ENCODE assay signal across 8 cellular contexts in genomic region chr7:31192996-31193395, GRCh38.
A peak's percentile ranks its signal among the peaks of the same experiment; 100 is the strongest.
DNase-seq lines count a peak whose midpoint lies in the region; ATAC-seq and TF ChIP-seq lines count a peak whose summit lies in the region.

No MANE protein-coding gene starts in this region.

- no peaks in the 10 kb centered on the region for H3F3A ChIP-seq in OCI-LY1 (ENCODE audit: insufficient read depth, low read length)

- ATAC-seq in HG02981 (IDR thresholded peaks at IDR 0.05; ENCODE audit: unreplicated experiment): peak; percentile 47
- ATAC-seq in HG03460 (IDR thresholded peaks at IDR 0.05; ENCODE audit: unreplicated experiment): no peak

- no peaks in the 10 kb centered on the region for H3K27me3 ChIP-seq in OCI-LY1 (ENCODE audit: insufficient read depth, low read length)
- H3K27me3 ChIP-seq in dorsolateral prefrontal cortex: peaks cover 0 to 8% (median 0%) of the 10 kb centered on the region in 45 donors

- no peak overlapping the region for H3K9ac ChIP-seq in OCI-LY1 (ENCODE audit: low read length)

- H3K79me2 ChIP-seq in OCI-LY1 (ENCODE audit: insufficient read depth, low read length): no peaks in the 10 kb centered on the region

- H3K4me1 ChIP-seq in OCI-LY1 (ENCODE audit: insufficient read depth, low read length, severe bottlenecking): no peaks in the 10 kb centered on the region

- H2AFZ ChIP-seq in OCI-LY1 (ENCODE audit: low read length): no peak overlapping the region

- H3K4me3 ChIP-seq in OCI-LY1 (ENCODE audit: low read depth, low read length, poor library complexity, severe bottlenecking) (no peak overlapping the region), dorsolateral prefrontal cortex (peak overlapping the region in 33 of 59 donors; percentile 2 to 52 (median 34))

- no peaks in the 10 kb centered on the region for H4K20me1 ChIP-seq in OCI-LY1 (ENCODE audit: insufficient read depth, low read length)

- DNase-seq in DMS 273 (lab: John Stamatoyannopoulos, UW; ENCODE audit: unreplicated experiment) (peak; percentile 98), dorsolateral prefrontal cortex (peak; percentile 52 to 87 (median 79)), medulla oblongata (ENCODE audit: extremely low spot score) (peak; percentile 65), T1000 (lab: John Stamatoyannopoulos, UW) (no peak), MV-4-11 (lab: John Stamatoyannopoulos, UW) (no peak)

- TF ChIP-seq CTCF in OCI-LY1 (IDR thresholded peaks at IDR 0.05; ENCODE audit: low read length) (peak; percentile 34; the same call in 1 of the 2 replicates), dorsolateral prefrontal cortex (IDR thresholded peaks at IDR 0.05 in 54 of 56, conservative IDR thresholded peaks at IDR 0.05 in 2 of 56; ENCODE audit: low read depth in 1 of 56, partially characterized antibody in 56 of 56) (peak; percentile 38 to 85 (median 76))

- no peak overlapping the region for H3K4me2 ChIP-seq in OCI-LY1 (ENCODE audit: low read length)

- H3K27ac ChIP-seq in OCI-LY1 (ENCODE audit: low read depth, low read length, poor library complexity, severe bottlenecking) (no peak overlapping the region), dorsolateral prefrontal cortex (peak overlapping the region in 12 of 59 donors; percentile 3 to 52 (median 19))

- intact Hi-C loops in dorsolateral prefrontal cortex (cut with DNase I): loop anchor here (10.0 kb wide), 1 partner anchor 442 kb away; no protein-coding TSS in a partner anchor

- no peaks in the 10 kb centered on the region for H3K9me3 ChIP-seq in OCI-LY1 (ENCODE audit: low read length)

- no peaks in the 10 kb centered on the region for H3K9me2 ChIP-seq in OCI-LY1 (ENCODE audit: low read depth, low read length)

- no peaks in the 10 kb centered on the region for H3K36me3 ChIP-seq in OCI-LY1 (ENCODE audit: insufficient read depth, low read length)

Comparison
In these comparisons a context has a peak if more than half of its experiments do, and no peak if none do; other contexts are left out.
1. DNase-seq: peak in DMS 273 (single experiment), dorsolateral prefrontal cortex (10 of 10) and medulla oblongata (single experiment); none in T1000 (single experiment) and MV-4-11 (single experiment).